ENCODE assay signal across 25 cellular contexts in the genomic region with DNA sequence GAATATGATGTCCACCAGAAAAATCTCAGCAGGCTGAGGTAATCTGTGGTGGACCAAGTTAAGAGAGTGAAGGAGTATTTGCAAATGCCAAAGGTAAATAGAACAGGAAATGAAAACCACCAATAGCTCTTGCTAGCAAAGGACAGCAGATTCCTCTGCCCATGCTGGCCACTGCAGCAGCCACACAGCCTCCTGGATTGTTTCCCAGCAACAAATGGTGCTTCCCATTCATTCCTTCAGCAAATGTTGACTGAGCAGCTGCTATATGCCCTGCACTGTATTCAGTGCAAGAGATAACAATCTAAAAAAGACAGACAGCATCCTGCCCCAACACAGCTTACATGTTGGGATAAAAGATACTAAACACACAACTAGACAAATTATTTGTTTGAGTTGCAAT. TPM values are rescaled to one million over a fixed set of nuclear protein-coding genes. Genes with fewer than 3 reads are reported as not detected.
DNase-seq lines count a peak whose midpoint lies in the region; ATAC-seq, FAIRE-seq and TF ChIP-seq lines count a peak whose summit lies in the region.
"Had no signal": no experiment of that assay in that cellular context is flagged by ENCODE, and none has a peak within 500 bp of the region (broad histone marks: within the 10 kb centered on the region; RNA-seq: fewer than 3 reads in every experiment).

No MANE protein-coding gene starts in this region.

- H3K9ac ChIP-seq in astrocyte (ENCODE audit: low read length), result no peak overlapping the region

- intact Hi-C loops in left lung (cut with DNase I), result no loop called here
- intact Hi-C loops in CD4-positive, alpha-beta T cell (cut with DNase I, micrococcal nuclease), result no loop called here

- H3K36me3 ChIP-seq in astrocyte (ENCODE audit: insufficient read depth, low read length) (no peaks in the 10 kb centered on the region), left lung (no peaks in the 10 kb centered on the region), brain microvascular endothelial cell (replicated peaks) (no peaks in the 10 kb centered on the region)
- H3K36me3 ChIP-seq: adrenal gland, right lobe of liver, vagina had no signal

- peaks cover 3% of the 10 kb centered on the region for H3K27me3 Mint-ChIP-seq in astrocyte (ENCODE audit: low read depth, unreplicated experiment)
- peaks cover 15% of the 10 kb centered on the region for H3K27me3 Mint-ChIP-seq in CD4-positive, alpha-beta T cell

- H3K27ac Mint-ChIP-seq in astrocyte (ENCODE audit: unreplicated experiment), result no peak overlapping the region
- no peak overlapping the region for H3K27ac Mint-ChIP-seq in CD4-positive, alpha-beta T cell
- H3K27ac Mint-ChIP-seq: activated CD4-positive, alpha-beta T cell treated with anti-CD3 and anti-CD28 coated beads for 36 hours; endodermal cell had no signal

- H2AFZ ChIP-seq in astrocyte (ENCODE audit: low read depth, low read length), result no peak overlapping the region

- no peak overlapping the region for H3K4me2 ChIP-seq in astrocyte (ENCODE audit: low read length)

- no peak overlapping the region for H3K27ac ChIP-seq in astrocyte (ENCODE audit: low read depth, low read length)
- no peak overlapping the region for H3K27ac ChIP-seq in left lung
- no peak overlapping the region for H3K27ac ChIP-seq in brain microvascular endothelial cell
- H3K27ac ChIP-seq in CD4-positive, alpha-beta T cell (ENCODE audit: low read depth, low read length), result no peak overlapping the region
- H3K27ac ChIP-seq: adrenal gland, right lobe of liver, SK-N-MC, vagina had no signal

- H3K79me2 ChIP-seq in astrocyte (ENCODE audit: insufficient read depth, low read length), result no peaks in the 10 kb centered on the region

- CTCF ChIA-PET in CD4-positive, alpha-beta T cell (lab: Charles Lee), result no interaction called here

- no peak overlapping the region for H3K4me3 ChIP-seq in astrocyte (ENCODE audit: insufficient read depth, low read depth, low read length)
- no peak overlapping the region for H3K4me3 ChIP-seq in left lung
- H3K4me3 ChIP-seq in brain microvascular endothelial cell (ENCODE audit: low read depth, low read length), result no peak overlapping the region
- H3K4me3 ChIP-seq: adrenal gland, GM12878, right lobe of liver, SK-N-MC, vagina had no signal

- DNase-seq in COLO668 (lab: John Stamatoyannopoulos, UW; ENCODE audit: unreplicated experiment) (peak; percentile 1), M059J (ENCODE audit: low read depth) (peak; percentile 70), astrocyte (ENCODE audit: low read depth) (peak; percentile 78), left lung (no peak), brain microvascular endothelial cell (no peak), HK-2 (ENCODE audit: unreplicated experiment) (no peak)
- DNase-seq in CD4-positive, alpha-beta T cell, result no peak
- DNase-seq: activated CD4-positive, alpha-beta T cell treated with anti-CD3 and anti-CD28 coated beads for 36 hours; activated CD8-positive, alpha-beta memory T cell treated with anti-CD3 and anti-CD28 coated beads, Interleukin-2, amount 50 U/mL, for 4 hours; activated effector memory CD4-positive, alpha-beta T cell treated with anti-CD3 and anti-CD28 coated beads, Interleukin-2, amount 50 U/mL, for 16 hours; adrenal gland; endodermal cell; hypothalamus; left cardiac atrium; NCI-H1694 treated with DMSO at 0.1 percent for 48 hours; NCI-H446 treated with DMSO at 0.1 percent for 48 hours; nucleus accumbens; right lobe of liver; stimulated activated CD4-positive, alpha-beta T cell treated with anti-CD3 and anti-CD28 coated beads, Interleukin-1b, Interleukin-23, amount 100 ng/mL, for 48 hours had no signal

- FAIRE-seq in astrocyte (lab: Jason Lieb, UNC), result no peak
- FAIRE-seq: G401.6, GM12878 had no signal

- H3K9me3 ChIP-seq in astrocyte (ENCODE audit: insufficient read depth, low read depth, low read length) (no peaks in the 10 kb centered on the region), left lung (no peaks in the 10 kb centered on the region)
- H3K9me3 ChIP-seq in CD4-positive, alpha-beta T cell (ENCODE audit: control insufficient read depth, low read length), result no peaks in the 10 kb centered on the region
- H3K9me3 ChIP-seq: adrenal gland, right lobe of liver, vagina had no signal

- H3K36me3 Mint-ChIP-seq in astrocyte (ENCODE audit: low read depth, unreplicated experiment), result no peaks in the 10 kb centered on the region
- no peaks in the 10 kb centered on the region for H3K36me3 Mint-ChIP-seq in CD4-positive, alpha-beta T cell (ENCODE audit: low read depth)

- ATAC-seq in left lung (peak; percentile 62), HG03565 (IDR thresholded peaks at IDR 0.05; ENCODE audit: unreplicated experiment) (no peak)
- no peak for ATAC-seq in CD4-positive, alpha-beta T cell (ENCODE audit: poor library complexity)
- ATAC-seq: activated CD4-positive, alpha-beta T cell treated with anti-CD3 and anti-CD28 coated beads for 36 hours; GM12878; left cardiac atrium had no signal

- in situ Hi-C loops in brain microvascular endothelial cell (cut with HindIII; ENCODE audit: low pct_ligation_motif_present, low sequenced_read_pairs), result no loop called here

- H4K20me1 ChIP-seq in astrocyte (ENCODE audit: insufficient read depth, low read length), result no peaks in the 10 kb centered on the region

- H3K4me1 Mint-ChIP-seq in astrocyte (ENCODE audit: low read depth, unreplicated experiment), result peaks cover 3% of the 10 kb centered on the region
- no peaks in the 10 kb centered on the region for H3K4me1 Mint-ChIP-seq in CD4-positive, alpha-beta T cell (ENCODE audit: low read depth)
- H3K4me1 Mint-ChIP-seq: activated CD4-positive, alpha-beta T cell treated with anti-CD3 and anti-CD28 coated beads for 36 hours; endodermal cell had no signal

- POLR2A ChIA-PET in CD4-positive, alpha-beta T cell (lab: Charles Lee), result no interaction called here

- H3K9me3 Mint-ChIP-seq in astrocyte (ENCODE audit: unreplicated experiment), result no peaks in the 10 kb centered on the region
- no peaks in the 10 kb centered on the region for H3K9me3 Mint-ChIP-seq in CD4-positive, alpha-beta T cell
- H3K9me3 Mint-ChIP-seq: endodermal cell had no signal

- no peaks in the 10 kb centered on the region for H3K27me3 ChIP-seq in astrocyte (ENCODE audit: insufficient read depth, low read length)
- H3K27me3 ChIP-seq in left lung, result no peaks in the 10 kb centered on the region
- H3K27me3 ChIP-seq in brain microvascular endothelial cell (replicated peaks), result no peaks in the 10 kb centered on the region
- H3K27me3 ChIP-seq in CD4-positive, alpha-beta T cell (ENCODE audit: control insufficient read depth, insufficient read depth, low read length), result no peaks in the 10 kb centered on the region
- H3K27me3 ChIP-seq: adrenal gland, right lobe of liver, vagina had no signal

- no peaks in the 10 kb centered on the region for H3K4me1 ChIP-seq in astrocyte (ENCODE audit: insufficient read depth, low read length)
- no peaks in the 10 kb centered on the region for H3K4me1 ChIP-seq in left lung
- H3K4me1 ChIP-seq: adrenal gland, right lobe of liver, vagina had no signal

- TF ChIP-seq CTCF in astrocyte (IDR thresholded peaks at IDR 0.05; ENCODE audit: insufficient read depth, low read depth, low read length) (no peak), left lung (IDR thresholded peaks at IDR 0.05) (no peak), brain microvascular endothelial cell (IDR thresholded peaks at IDR 0.05; ENCODE audit: low read depth, low read length, missing control alignments) (no peak)
- no peak for TF ChIP-seq CTCF in CD4-positive, alpha-beta T cell (IDR thresholded peaks at IDR 0.05)

- no peak overlapping the region for H3K4me3 Mint-ChIP-seq in astrocyte (ENCODE audit: unreplicated experiment)
- H3K4me3 Mint-ChIP-seq in CD4-positive, alpha-beta T cell, result no peak overlapping the region
- H3K4me3 Mint-ChIP-seq: activated CD4-positive, alpha-beta T cell treated with anti-CD3 and anti-CD28 coated beads for 36 hours; endodermal cell had no signal

RNA-seq across cellular contexts. Expression of gene ROS1, which starts 11.0 kb away (rescaled TPM):
- total RNA-seq in M059J (2014; rRNA removed; shearing (Covaris generic)), result 2.3 and 5.2 TPM in 2 replicates
- not detected in 2 replicates for total RNA-seq in astrocyte
- 100 to 1,000 TPM in 1 of 2 donors, 10 to 100 TPM in 1; 80.2 to 305 TPM for total RNA-seq in left lung
- total RNA-seq in CD4-positive, alpha-beta T cell, result not detected
- total RNA-seq: activated CD4-positive, alpha-beta T cell treated with anti-CD3 and anti-CD28 coated beads for 36 hours; chondrocyte; endodermal cell; left cardiac atrium; vagina had no signal

Comparison
In these comparisons a context has a peak if more than half of its experiments do, and no peak if none do; other contexts are left out.
1. DNase-seq: peak in COLO668 (single experiment), M059J (single experiment) and astrocyte (single experiment); none in left lung (0 of 2), brain microvascular endothelial cell (single experiment), CD4-positive, alpha-beta T cell (0 of 10) and HK-2 (single experiment).
2. RNA of gene ROS1, which starts 11.0 kb away (total RNA-seq): 80.2 to 305 TPM in left lung; 2.3 to 5.2 TPM in M059J, not detected in astrocyte and not detected in CD4-positive, alpha-beta T cell; every median in the first group is over 10 times any median in the second.